In genomic region chr12:110936367-110937103, GRCh38 we compare ENCODE assay signal across 18 cellular contexts. TPM values are rescaled to one million over a fixed set of nuclear protein-coding genes. Genes with fewer than 3 reads are reported as not detected.
DNase-seq lines count a peak whose midpoint lies in the region; ATAC-seq, FAIRE-seq and TF ChIP-seq lines count a peak whose summit lies in the region.
"Had no signal": no experiment of that assay in that cellular context is flagged by ENCODE, and none has a peak within 500 bp of the region (broad histone marks: within the 10 kb centered on the region; RNA-seq: fewer than 3 reads in every experiment).

No MANE protein-coding gene starts in this region.

- H3K4me3 Mint-ChIP-seq in activated T-helper 17 cell treated with anti-CD3 and anti-CD28 coated beads, Interleukin-2, amount 50 U/mL, for 72 hours, result no peak overlapping the region
- H3K4me3 Mint-ChIP-seq in memory B cell, result no peak overlapping the region
- H3K4me3 Mint-ChIP-seq: activated T-helper 1 cell treated with anti-CD3 and anti-CD28 coated beads, Interleukin-12 subunit alpha, Interleukin-12 subunit beta, Interleukin-2, Interleukin-4 antibody, amounts not matched to agents 30 ng/mL and 10 ng/mL and 1 ng/mL, durations not matched to agents 14 hours and 24 hours and 36 hours; CD4-positive, alpha-beta T cell; stimulated activated naive CD8-positive, alpha-beta T cell treated with anti-CD3 and anti-CD28 coated beads, Interleukin-15, Interleukin-2, amounts not matched to agents 100 ng/mL and 50 ng/mL, for 24 hours had no signal

- H3K9me3 Mint-ChIP-seq in activated T-helper 17 cell treated with anti-CD3 and anti-CD28 coated beads, Interleukin-2, amount 50 U/mL, for 72 hours, result no peaks in the 10 kb centered on the region
- no peaks in the 10 kb centered on the region for H3K9me3 Mint-ChIP-seq in memory B cell
- H3K9me3 Mint-ChIP-seq: activated T-helper 1 cell treated with anti-CD3 and anti-CD28 coated beads, Interleukin-12 subunit alpha, Interleukin-12 subunit beta, Interleukin-2, Interleukin-4 antibody, amounts not matched to agents 30 ng/mL and 10 ng/mL and 1 ng/mL, durations not matched to agents 14 hours and 24 hours and 36 hours; CD4-positive, alpha-beta T cell; stimulated activated naive CD8-positive, alpha-beta T cell treated with anti-CD3 and anti-CD28 coated beads, Interleukin-15, Interleukin-2, amounts not matched to agents 100 ng/mL and 50 ng/mL, for 24 hours had no signal

- H3K4me1 Mint-ChIP-seq in activated T-helper 17 cell treated with anti-CD3 and anti-CD28 coated beads, Interleukin-2, amount 50 U/mL, for 72 hours, result peaks cover 4% of the 10 kb centered on the region
- peaks cover 6% of the 10 kb centered on the region for H3K4me1 Mint-ChIP-seq in memory B cell

- peak; percentile 5 for ATAC-seq in activated T-helper 17 cell treated with anti-CD3 and anti-CD28 coated beads, Interleukin-2, amount 50 U/mL, for 72 hours (replicated peaks)
- ATAC-seq in memory B cell (ENCODE audit: low read depth), result peak; percentile 14

- H3K27me3 Mint-ChIP-seq in activated T-helper 17 cell treated with anti-CD3 and anti-CD28 coated beads, Interleukin-2, amount 50 U/mL, for 72 hours, result peaks cover 20% of the 10 kb centered on the region
- peaks cover 11% of the 10 kb centered on the region for H3K27me3 Mint-ChIP-seq in memory B cell

- H3K9me3 ChIP-seq in left ventricle myocardium inferior (replicated peaks), result no peaks in the 10 kb centered on the region
- H3K9me3 ChIP-seq: upper lobe of left lung had no signal

- H3K4me1 ChIP-seq in left ventricle myocardium inferior, result peaks cover 32% of the 10 kb centered on the region

- no peak overlapping the region for H3K27ac Mint-ChIP-seq in activated T-helper 17 cell treated with anti-CD3 and anti-CD28 coated beads, Interleukin-2, amount 50 U/mL, for 72 hours
- no peak overlapping the region for H3K27ac Mint-ChIP-seq in memory B cell
- H3K27ac Mint-ChIP-seq: activated T-helper 1 cell treated with anti-CD3 and anti-CD28 coated beads, Interleukin-12 subunit alpha, Interleukin-12 subunit beta, Interleukin-2, Interleukin-4 antibody, amounts not matched to agents 30 ng/mL and 10 ng/mL and 1 ng/mL, durations not matched to agents 14 hours and 24 hours and 36 hours; CD4-positive, alpha-beta T cell; stimulated activated naive CD8-positive, alpha-beta T cell treated with anti-CD3 and anti-CD28 coated beads, Interleukin-15, Interleukin-2, amounts not matched to agents 100 ng/mL and 50 ng/mL, for 24 hours had no signal

- no peak for TF ChIP-seq CTCF in left ventricle myocardium inferior (IDR thresholded peaks at IDR 0.05; ENCODE audit: borderline replicate concordance)

- no peak for FAIRE-seq in GM12892 (lab: Jason Lieb, UNC)
- FAIRE-seq: frontal cortex had no signal

- no peak for TF ChIP-seq POLR2A in GM12892 (IDR thresholded peaks at IDR 0.05; ENCODE audit: low read depth, low read length)

- H3K27me3 ChIP-seq in left ventricle myocardium inferior (ENCODE audit: low read depth), result peaks cover 41% of the 10 kb centered on the region
- H3K27me3 ChIP-seq: upper lobe of left lung had no signal

- peak overlapping the region; percentile 45 for H3K4me3 ChIP-seq in left ventricle myocardium inferior
- H3K4me3 ChIP-seq: upper lobe of left lung had no signal

- intact Hi-C loops in left ventricle myocardium inferior (cut with micrococcal nuclease), result loop anchor here (10.0 kb wide), 1 partner anchor 378 kb away; no protein-coding TSS in a partner anchor
- intact Hi-C loops in cardiac septum (cut with DNase I), result loop anchor here (2.0 to 5.0 kb wide), 4 partner anchors 61 to 376 kb away; no protein-coding TSS in a partner anchor

- H3K27ac ChIP-seq in left ventricle myocardium inferior (replicated peaks), result peak overlapping the region; percentile 25
- H3K27ac ChIP-seq: upper lobe of left lung had no signal

- H3K36me3 ChIP-seq in left ventricle myocardium inferior, result no peaks in the 10 kb centered on the region
- H3K36me3 ChIP-seq: upper lobe of left lung had no signal

- DNase-seq in left ventricle myocardium inferior, result no peak
- no peak for DNase-seq in cardiac septum (ENCODE audit: low spot score)
- no peak for DNase-seq in memory B cell (ENCODE audit: low spot score in 2 of 2)
- no peak for DNase-seq in germinal center (ENCODE audit: low spot score)
- DNase-seq in CD1c-positive myeloid dendritic cell (ENCODE audit: extremely low spot score), result no peak
- no peak for DNase-seq in GM12892 (ENCODE audit: insufficient read length)
- no peak for DNase-seq in HK-2 (ENCODE audit: unreplicated experiment)
- DNase-seq: DMS79, NCI-H1105 had no signal

- no peaks in the 10 kb centered on the region for H3K36me3 Mint-ChIP-seq in activated T-helper 17 cell treated with anti-CD3 and anti-CD28 coated beads, Interleukin-2, amount 50 U/mL, for 72 hours (ENCODE audit: low read depth)
- no peaks in the 10 kb centered on the region for H3K36me3 Mint-ChIP-seq in memory B cell

RNA-seq across cellular contexts. Expression of gene MYL2, which starts 16.2 kb away (rescaled TPM):
- total RNA-seq in left ventricle myocardium inferior (33,375 TPM), cardiac septum (24,495 TPM)
- not detected for total RNA-seq in activated T-helper 17 cell treated with anti-CD3 and anti-CD28 coated beads, Interleukin-2, amount 50 U/mL, for 72 hours
- 0.85 TPM for polyA plus RNA-seq in GM12892 (2012; ENCODE audit: missing spikeins)
- total RNA-seq: activated T-helper 1 cell treated with anti-CD3 and anti-CD28 coated beads, Interleukin-12 subunit alpha, Interleukin-12 subunit beta, Interleukin-2, Interleukin-4 antibody, amounts not matched to agents 30 ng/mL and 10 ng/mL and 1 ng/mL, durations not matched to agents 14 hours and 24 hours and 36 hours; bronchial epithelial cell; CD4-positive, alpha-beta T cell; frontal cortex; SK-MEL-5; upper lobe of left lung had no signal
- polyA plus RNA-seq: AG04450 had no signal

Comparison
In these comparisons a context has a peak if more than half of its experiments do, and no peak if none do; other contexts are left out.
1. RNA of gene MYL2, which starts 16.2 kb away (total RNA-seq): 33,375 TPM in left ventricle myocardium inferior (single experiment) and 24,495 TPM in cardiac septum (single experiment); not detected in activated T-helper 17 cell treated with anti-CD3 and anti-CD28 coated beads, Interleukin-2, amount 50 U/mL, for 72 hours; every median in the first group is over 1,000 times any median in the second.